In genomic region chr1:16351449-16351993, GRCh38 we compare ENCODE assay signal across 8 cellular contexts. TPM values are rescaled to one million over a fixed set of nuclear protein-coding genes. Genes with fewer than 3 reads are reported as not detected.
A peak's percentile ranks its signal among the peaks of the same experiment; 100 is the strongest.
DNase-seq lines count a peak whose midpoint lies in the region; ATAC-seq, FAIRE-seq and TF ChIP-seq lines count a peak whose summit lies in the region.

No MANE protein-coding gene starts in this region.

- WGBS in liver = under 1% methylated on average over 20 of the region's 20 CpGs
- WGBS in testis, 2 donors = 0% methylated on average over 19 to 20 of the region's 20 CpGs

- no peak for TF ChIP-seq RAD21 in liver (IDR thresholded peaks at IDR 0.05)

- TF ChIP-seq POLR2A in testis (IDR thresholded peaks at IDR 0.05) = no peak

- TF ChIP-seq CTCF in bronchial epithelial cell (IDR thresholded peaks at IDR 0.05; ENCODE audit: insufficient read depth, low read length, severe bottlenecking) (no peak), liver (IDR thresholded peaks at IDR 0.05; ENCODE audit: low read depth, low read length, missing input control) (no peak), testis (IDR thresholded peaks at IDR 0.05) (no peak)

- no peak for FAIRE-seq in bronchial epithelial cell (lab: Jason Lieb, UNC)

- no peaks in the 10 kb centered on the region for H3K36me3 ChIP-seq in bronchial epithelial cell (ENCODE audit: control insufficient read depth, insufficient read depth, low read length)
- no peaks in the 10 kb centered on the region for H3K36me3 ChIP-seq in liver (ENCODE audit: control insufficient read depth in 4 of 4, insufficient read depth in 3 of 4, low read depth in 1 of 4, low read length in 3 of 4)
- no peaks in the 10 kb centered on the region for H3K36me3 ChIP-seq in testis (ENCODE audit: low read depth, missing control alignments)

- H3K27ac ChIP-seq in liver (ENCODE audit: low read depth in 1 of 2, low read length in 2 of 2) = peak overlapping the region; percentile 94 to 96
- H3K27ac ChIP-seq in testis = peak overlapping the region; percentile 93 to 94

- H3K9me3 ChIP-seq in liver (ENCODE audit: control insufficient read depth in 4 of 4, low read length in 3 of 4) (no peaks in the 10 kb centered on the region), testis (no peaks in the 10 kb centered on the region)

- no peaks in the 10 kb centered on the region for H3K27me3 ChIP-seq in bronchial epithelial cell (ENCODE audit: control insufficient read depth, insufficient read depth, low read length)
- no peaks in the 10 kb centered on the region for H3K27me3 ChIP-seq in liver (ENCODE audit: control insufficient read depth in 4 of 4, insufficient read depth in 4 of 4, low read length in 3 of 4)
- no peaks in the 10 kb centered on the region for H3K27me3 ChIP-seq in testis

- peak overlapping the region; percentile 61 for H3K4me3 ChIP-seq in bronchial epithelial cell (ENCODE audit: low read depth, low read length)
- H3K4me3 ChIP-seq in liver (ENCODE audit: low read depth in 1 of 3, low read length in 3 of 3) = peak overlapping the region; percentile 81 to 91 (median 89)
- H3K4me3 ChIP-seq in testis = peak overlapping the region; percentile 95 to 98

- DNase-seq in EL (peak; percentile 31), NCI-H1105 treated with DMSO at 0.1 percent for 48 hours (lab: John Stamatoyannopoulos, UW) (peak; percentile 29), bronchial epithelial cell (ENCODE audit: low read depth) (peak; percentile 20), testis (peak; percentile 53), NCI-H226 (no peak), mesenteric fat pad (ENCODE audit: low spot score) (no peak)

- H3K4me1 ChIP-seq in liver (ENCODE audit: control insufficient read depth in 4 of 4, insufficient read depth in 4 of 4, low read length in 3 of 4) = peaks cover 6 to 26% (median 16%) of the 10 kb centered on the region in 4 donors
- peaks cover 5% of the 10 kb centered on the region for H3K4me1 ChIP-seq in testis

- H3K9ac ChIP-seq in liver (ENCODE audit: low read depth in 1 of 2, low read length in 2 of 2) = peak overlapping the region; percentile 90 to 91

- intact Hi-C loops in testis (cut with DNase I; ENCODE audit: low total_unique reads) = no loop called here

- no peak for ATAC-seq in HG03045 (IDR thresholded peaks at IDR 0.05; ENCODE audit: unreplicated experiment)

TF ChIP-seq in liver, 16 proteins besides CTCF, POLR2A, EP300 and RAD21:
- TF ChIP-seq TAF1 (conservative IDR thresholded peaks at IDR 0.05) = no peak
- TF ChIP-seq HNF4A (conservative IDR thresholded peaks at IDR 0.05) = no peak
- no peak for TF ChIP-seq SP1 (IDR thresholded peaks at IDR 0.05)
- no peak for TF ChIP-seq FOXA1 (IDR thresholded peaks at IDR 0.05)
- no peak for TF ChIP-seq EGR1 (IDR thresholded peaks at IDR 0.05; ENCODE audit: low read depth in 2 of 2)
- TF ChIP-seq ZBTB33 (IDR thresholded peaks at IDR 0.05) = no peak
- no peak for TF ChIP-seq REST (IDR thresholded peaks at IDR 0.05)
- TF ChIP-seq NR2F2 (IDR thresholded peaks at IDR 0.05) = no peak
- no peak for TF ChIP-seq HNF4G (IDR thresholded peaks at IDR 0.05)
- TF ChIP-seq FOXA2 (IDR thresholded peaks at IDR 0.05) = no peak

RNA-seq across cellular contexts. Expression of gene FBXO42, which starts 0.8 kb away (rescaled TPM):
- 10.8 and 18.1 TPM in 2 replicates for total RNA-seq in bronchial epithelial cell
- total RNA-seq in liver = 1 to 10 TPM; 6.3 to 9.4 TPM
- 1 to 10 TPM; 5.9 to 6.7 TPM for polyA plus RNA-seq in liver
- total RNA-seq in testis = 10 to 100 TPM; 42.0 to 45.6 TPM
- polyA plus RNA-seq in testis (ENCODE audit: insufficient read depth, low read depth, low replicate concordance) = 25.0 TPM
- total RNA-seq in mesenteric fat pad = 16.1 TPM

RNA-seq across cellular contexts. Expression of gene SZRD1, which starts 15.5 kb away (rescaled TPM):
- total RNA-seq in bronchial epithelial cell = 10.8 and 18.1 TPM in 2 replicates
- total RNA-seq in liver = 10 to 100 TPM; 14.2 to 22.3 TPM
- 10 to 100 TPM; 27.8 to 44.3 TPM for polyA plus RNA-seq in liver
- 10 to 100 TPM; 47.8 to 57.9 TPM for total RNA-seq in testis
- 88.5 TPM for polyA plus RNA-seq in testis (ENCODE audit: insufficient read depth, low read depth, low replicate concordance)
- total RNA-seq in mesenteric fat pad = 133 TPM

Comparison
In these comparisons a context has a peak if more than half of its experiments do, and no peak if none do; other contexts are left out.
1. DNase-seq: peak in EL (single experiment), NCI-H1105 treated with DMSO at 0.1 percent for 48 hours (single experiment), bronchial epithelial cell (single experiment) and testis (single experiment); none in NCI-H226 (single experiment) and mesenteric fat pad (single experiment).
2. Peak in every context shown above with its lines, with median percentiles within 50 percentile points of each other: H3K4me3 ChIP-seq.